ENCODE assay signal across 16 cellular contexts in genomic region chr19:7987084-7987768, GRCh38. TPM values are rescaled to one million over a fixed set of nuclear protein-coding genes. Genes with fewer than 3 reads are reported as not detected.
DNase-seq lines count a peak whose midpoint lies in the region; ATAC-seq and TF ChIP-seq lines count a peak whose summit lies in the region.
"Had no signal": no experiment of that assay in that cellular context is flagged by ENCODE, and none has a peak within 500 bp of the region (broad histone marks: within the 10 kb centered on the region; RNA-seq: fewer than 3 reads in every experiment).

No MANE protein-coding gene starts in this region.

- H3K9me3 ChIP-seq in IMR-90 (ENCODE audit: control insufficient read depth, insufficient read depth, low read length) (no peaks in the 10 kb centered on the region), trophoblast cell (ENCODE audit: insufficient read depth, low read depth, low read length) (no peaks in the 10 kb centered on the region)
- H3K9me3 ChIP-seq in CD4-positive, alpha-beta T cell (ENCODE audit: control insufficient read depth, low read length), result no peaks in the 10 kb centered on the region
- H3K9me3 ChIP-seq: SJCRH30 had no signal

- peak overlapping the region; percentile 83 for H3K27ac Mint-ChIP-seq in chondrocyte (ENCODE audit: unreplicated experiment)
- H3K27ac Mint-ChIP-seq in CD4-positive, alpha-beta T cell, result no peak overlapping the region
- H3K27ac Mint-ChIP-seq: activated CD4-positive, alpha-beta T cell treated with anti-CD3 and anti-CD28 coated beads, Interleukin-2, amount 10 ng/mL, durations not matched to agents 7 days and 5 days had no signal

- H2AFZ ChIP-seq in IMR-90 (replicated peaks; ENCODE audit: low read length, poor library complexity), result no peak overlapping the region
- no peak overlapping the region for H2AFZ ChIP-seq in trophoblast cell (ENCODE audit: insufficient read depth, low read length, poor library complexity)

- no peaks in the 10 kb centered on the region for H3K27me3 ChIP-seq in IMR-90 (ENCODE audit: control insufficient read depth, insufficient read depth, low read length)
- H3K27me3 ChIP-seq in trophoblast cell (ENCODE audit: insufficient read depth, low read length), result no peaks in the 10 kb centered on the region
- no peaks in the 10 kb centered on the region for H3K27me3 ChIP-seq in CD4-positive, alpha-beta T cell (ENCODE audit: control insufficient read depth, insufficient read depth, low read length)
- H3K27me3 ChIP-seq: foreskin keratinocyte, SJCRH30 had no signal

- DNase-seq in IMR-90 (no peak), chondrocyte (ENCODE audit: low spot score) (no peak), trophoblast cell (no peak)
- no peak for DNase-seq in CD4-positive, alpha-beta T cell
- DNase-seq: activated CD4-positive, alpha-beta T cell treated with anti-CD3 and anti-CD28 coated beads, Interleukin-2, amount 10 ng/mL, durations not matched to agents 7 days and 5 days; Karpas-422; NCI-H1417 treated with DMSO at 0.1 percent for 48 hours; NCI-H345; SJCRH30 had no signal

- TF ChIP-seq POLR2A in IMR-90 (IDR thresholded peaks at IDR 0.05; ENCODE audit: low read depth, low read length), result no peak

- H3K4me1 ChIP-seq in IMR-90 (ENCODE audit: control insufficient read depth, insufficient read depth, low read length) (peaks cover 18% of the 10 kb centered on the region), trophoblast cell (ENCODE audit: control insufficient read depth in 1 of 2, insufficient read depth in 2 of 2, low read length in 2 of 2) (peaks cover 18 to 28% of the 10 kb centered on the region in 2 experiments)

- H3K79me1 ChIP-seq in IMR-90 (ENCODE audit: low read depth in 1 of 2, low read length in 2 of 2), result peaks cover 44 to 86% of the 10 kb centered on the region in 2 experiments
- peaks cover 7% of the 10 kb centered on the region for H3K79me1 ChIP-seq in trophoblast cell (ENCODE audit: low read length)

- H3K9me1 ChIP-seq in IMR-90 (ENCODE audit: insufficient read depth, low read length), result peaks cover 34% of the 10 kb centered on the region

- H3K9ac ChIP-seq in IMR-90 (ENCODE audit: low read depth, low read length) (no peak overlapping the region), trophoblast cell (ENCODE audit: low read length) (no peak overlapping the region)

- no peak for TF ChIP-seq CTCF in 22Rv1 (IDR thresholded peaks at IDR 0.05)
- no peak for TF ChIP-seq CTCF in IMR-90 (conservative IDR thresholded peaks at IDR 0.05; ENCODE audit: low read depth, low read length)
- no peak for TF ChIP-seq CTCF in chondrocyte (IDR thresholded peaks at IDR 0.05)
- TF ChIP-seq CTCF in CD4-positive, alpha-beta T cell (IDR thresholded peaks at IDR 0.05), result no peak

- H2AK9ac ChIP-seq in IMR-90 (replicated peaks; ENCODE audit: low read depth, low read length, poor library complexity), result peak overlapping the region; percentile 69

- H4K5ac ChIP-seq in IMR-90 (ENCODE audit: low read depth, low read length), result no peak overlapping the region

- H3K18ac ChIP-seq in IMR-90 (ENCODE audit: low read depth, low read length), result no peak overlapping the region
- peak overlapping the region; percentile 1 for H3K18ac ChIP-seq in trophoblast cell (ENCODE audit: low read length)

- H3K4me2 ChIP-seq in IMR-90 (ENCODE audit: low read depth, low read length) (no peak overlapping the region), trophoblast cell (ENCODE audit: low read length) (no peak overlapping the region)

- no peak for TF ChIP-seq RAD21 in IMR-90 (IDR thresholded peaks at IDR 0.05; ENCODE audit: low read length)

- no peaks in the 10 kb centered on the region for H3K27me3 Mint-ChIP-seq in chondrocyte (ENCODE audit: low read depth)
- H3K27me3 Mint-ChIP-seq in CD4-positive, alpha-beta T cell, result no peaks in the 10 kb centered on the region
- H3K27me3 Mint-ChIP-seq: activated CD4-positive, alpha-beta T cell treated with anti-CD3 and anti-CD28 coated beads, Interleukin-2, amount 10 ng/mL, durations not matched to agents 7 days and 5 days; central memory CD8-positive, alpha-beta T cell had no signal

- H3K36me3 ChIP-seq in IMR-90 (ENCODE audit: control insufficient read depth, insufficient read depth, low read length), result peaks cover 64% of the 10 kb centered on the region
- peaks cover 70 to 76% of the 10 kb centered on the region in 2 experiments for H3K36me3 ChIP-seq in trophoblast cell (ENCODE audit: control insufficient read depth in 1 of 2, insufficient read depth in 2 of 2, low read length in 2 of 2)

- H2BK120ac ChIP-seq in IMR-90 (ENCODE audit: low read depth, low read length) (no peak overlapping the region), trophoblast cell (ENCODE audit: insufficient read depth, low read length, poor library complexity) (no peak overlapping the region)

- H4K91ac ChIP-seq in IMR-90 (ENCODE audit: insufficient read depth, low read depth, low read length) (peak overlapping the region; percentile 26; the same call in 1 of the 2 replicates), trophoblast cell (ENCODE audit: low read depth, low read length) (no peak overlapping the region)

- dilution Hi-C loops in IMR-90 (cut with HindIII; ENCODE audit: low sequenced_read_pairs, unreplicated experiment), result no loop called here

- POLR2A ChIA-PET in IMR-90 (lab: Charles Lee; ENCODE audit: unreplicated experiment), result no interaction called here
- POLR2A ChIA-PET in CD4-positive, alpha-beta T cell (lab: Charles Lee), result no interaction called here

- H3K79me2 ChIP-seq in trophoblast cell (ENCODE audit: control insufficient read depth, insufficient read depth, low read length, poor library complexity), result peaks cover 10% of the 10 kb centered on the region

- H2BK20ac ChIP-seq in IMR-90 (ENCODE audit: low read depth, low read length), result no peak overlapping the region

- H3K27ac ChIP-seq in 22Rv1 (peak overlapping the region; percentile 8; the same call in 1 of the 2 replicates), IMR-90 (ENCODE audit: insufficient read depth, low read length) (no peak overlapping the region), trophoblast cell (ENCODE audit: low read depth, low read length) (no peak overlapping the region)
- H3K27ac ChIP-seq in CD4-positive, alpha-beta T cell (ENCODE audit: low read depth, low read length), result no peak overlapping the region
- H3K27ac ChIP-seq: foreskin keratinocyte, SJCRH30 had no signal

- H2BK5ac ChIP-seq in IMR-90 (ENCODE audit: low read depth, low read length, poor library complexity, severe bottlenecking), result no peak overlapping the region
- H2BK5ac ChIP-seq in trophoblast cell (ENCODE audit: low read depth, low read length, poor library complexity), result no peak overlapping the region

- H4K8ac ChIP-seq in IMR-90 (ENCODE audit: low read depth in 2 of 2, low read length in 2 of 2), result no peak overlapping the region
- H4K8ac ChIP-seq in trophoblast cell (ENCODE audit: low read depth, low read length), result no peak overlapping the region

- WGBS in IMR-90 (ENCODE audit: extremely low coverage in 2 of 2, insufficient read length in 1 of 2), 2 experiments, result 87% methylated on average over 9 of the region's 19 CpGs; no CpG with 5 or more reads in 1 of the 2 experiments
- WGBS in trophoblast cell (ENCODE audit: extremely low coverage, insufficient coverage, insufficient read length), result no CpG with 5 or more reads among the region's 19 CpGs

- CTCF ChIA-PET in IMR-90 (lab: Yijun Ruan, JAX), result interaction anchor here (0.7 kb wide), 1 partner anchor 15 kb away, joined by 3 read pairs; no protein-coding TSS in a partner anchor
- CTCF ChIA-PET in CD4-positive, alpha-beta T cell (lab: Charles Lee), result no interaction called here

- H3K4me3 ChIP-seq in IMR-90 (ENCODE audit: insufficient read depth, low read depth, low read length), result no peak overlapping the region
- no peak overlapping the region for H3K4me3 ChIP-seq in trophoblast cell (ENCODE audit: low read depth, low read length)
- H3K4me3 ChIP-seq: SJCRH30 had no signal

- ATAC-seq in IMR-90 (ENCODE audit: low read depth), result peak; percentile 40
- no peak for ATAC-seq in HG02759 (IDR thresholded peaks at IDR 0.05; ENCODE audit: unreplicated experiment)
- no peak for ATAC-seq in HG03280 (IDR thresholded peaks at IDR 0.05; ENCODE audit: unreplicated experiment)
- ATAC-seq in CD4-positive, alpha-beta T cell (ENCODE audit: poor library complexity), result no peak
- ATAC-seq in HG02970 (IDR thresholded peaks at IDR 0.05; ENCODE audit: low FRiP score, unreplicated experiment), result no peak
- ATAC-seq: activated naive CD4-positive, alpha-beta T cell treated with anti-CD3 and anti-CD28 coated beads, Interleukin-2, amount 50 U/mL, for 72 hours had no signal

- in situ Hi-C loops in IMR-90 (cut with MboI; ENCODE audit: low sequenced_read_pairs), result no loop called here

- H4K12ac ChIP-seq in trophoblast cell (ENCODE audit: low read depth, low read length), result no peak overlapping the region

- H2BK12ac ChIP-seq in trophoblast cell (ENCODE audit: low read length), result no peak overlapping the region

- peaks cover 38% of the 10 kb centered on the region for H3K4me1 Mint-ChIP-seq in chondrocyte (ENCODE audit: low read depth)
- H3K4me1 Mint-ChIP-seq in CD4-positive, alpha-beta T cell (ENCODE audit: low read depth), result peaks cover 16% of the 10 kb centered on the region
- H3K4me1 Mint-ChIP-seq: activated CD4-positive, alpha-beta T cell treated with anti-CD3 and anti-CD28 coated beads, Interleukin-2, amount 10 ng/mL, durations not matched to agents 7 days and 5 days had no signal

- intact Hi-C loops in IMR-90 (cut with micrococcal nuclease), result no loop called here
- intact Hi-C loops in CD4-positive, alpha-beta T cell (cut with DNase I, micrococcal nuclease), result no loop called here

- H3K4me3 Mint-ChIP-seq in chondrocyte (ENCODE audit: unreplicated experiment), result no peak overlapping the region
- no peak overlapping the region for H3K4me3 Mint-ChIP-seq in CD4-positive, alpha-beta T cell
- H3K4me3 Mint-ChIP-seq: activated CD4-positive, alpha-beta T cell treated with anti-CD3 and anti-CD28 coated beads, Interleukin-2, amount 10 ng/mL, durations not matched to agents 7 days and 5 days; central memory CD8-positive, alpha-beta T cell had no signal

- peaks cover 92% of the 10 kb centered on the region for H4K20me1 ChIP-seq in IMR-90 (ENCODE audit: insufficient read depth, low read length)

- H3K56ac ChIP-seq in IMR-90 (ENCODE audit: extremely low read depth, insufficient read depth, low read length), result no peak overlapping the region

- no peak overlapping the region for H2BK15ac ChIP-seq in IMR-90 (ENCODE audit: low read depth, low read length)

- H2AK5ac ChIP-seq in IMR-90 (ENCODE audit: low read depth, low read length), result peak overlapping the region; percentile 84
- no peak overlapping the region for H2AK5ac ChIP-seq in trophoblast cell (ENCODE audit: low read length)

- no TSS peak for BruUV-seq in IMR-90 (replicated peaks; lab: Mats Ljungman, UMichigan)

- H3K14ac ChIP-seq in IMR-90 (replicated peaks; ENCODE audit: low read depth, low read length), result no peak overlapping the region
- no peak overlapping the region for H3K14ac ChIP-seq in trophoblast cell (ENCODE audit: low read length)

- H3K4ac ChIP-seq in IMR-90 (ENCODE audit: low read depth, low read length) (peak overlapping the region; percentile 30; the same call in 1 of the 2 replicates), trophoblast cell (ENCODE audit: low read depth, low read length) (peak overlapping the region; percentile 39)

- H3K9me3 Mint-ChIP-seq in chondrocyte (ENCODE audit: low read depth), result no peaks in the 10 kb centered on the region
- no peaks in the 10 kb centered on the region for H3K9me3 Mint-ChIP-seq in CD4-positive, alpha-beta T cell
- H3K9me3 Mint-ChIP-seq: activated CD4-positive, alpha-beta T cell treated with anti-CD3 and anti-CD28 coated beads, Interleukin-2, amount 10 ng/mL, durations not matched to agents 7 days and 5 days; activated naive CD4-positive, alpha-beta T cell treated with anti-CD3 and anti-CD28 coated beads, Interleukin-2, amount 50 U/mL, for 72 hours; central memory CD8-positive, alpha-beta T cell had no signal

- H3K23ac ChIP-seq in IMR-90 (ENCODE audit: low read depth, low read length) (no peak overlapping the region), trophoblast cell (ENCODE audit: low read length) (no peak overlapping the region)

- peaks cover 20% of the 10 kb centered on the region for H3K36me3 Mint-ChIP-seq in chondrocyte (ENCODE audit: low read depth)
- peaks cover 77% of the 10 kb centered on the region for H3K36me3 Mint-ChIP-seq in CD4-positive, alpha-beta T cell (ENCODE audit: low read depth)

RNA-seq across cellular contexts. Expression of gene ELAVL1, which starts 18.2 kb away (rescaled TPM):
- total RNA-seq in IMR-90 (2012; rRNA removed) (56.9 and 59.0 TPM in 2 replicates), chondrocyte (67.9 to 80.5 TPM (median 71.9 TPM) in 3 replicates)
- polyA plus RNA-seq in IMR-90 (2012; rRNA removed), result 51.3 and 55.6 TPM in 2 replicates
- polyA plus RNA-seq in IMR-90 (2012; cell fraction: cytosol; rRNA removed), result 31.9 and 50.1 TPM in 2 replicates
- polyA plus RNA-seq in IMR-90 (2012; cell fraction: nucleus; rRNA removed; ENCODE audit: low replicate concordance), result 29.2 and 35.5 TPM in 2 replicates
- 65.9 and 68.2 TPM in 2 replicates for polyA plus RNA-seq in trophoblast cell (2013)
- total RNA-seq in CD4-positive, alpha-beta T cell, result 10 to 100 TPM; 17.1 to 20.8 TPM

RNA-seq across cellular contexts. Expression of gene TIMM44, which starts 43.8 kb away (rescaled TPM):
- total RNA-seq in IMR-90 (2012; rRNA removed), result 37.6 and 43.0 TPM in 2 replicates
- 52.3 and 65.3 TPM in 2 replicates for polyA plus RNA-seq in IMR-90 (2012; rRNA removed)
- polyA plus RNA-seq in IMR-90 (2012; cell fraction: cytosol; rRNA removed), result 34.9 and 59.4 TPM in 2 replicates
- polyA plus RNA-seq in IMR-90 (2012; cell fraction: nucleus; rRNA removed; ENCODE audit: low replicate concordance), result 92.3 and 186 TPM in 2 replicates
- total RNA-seq in chondrocyte, result 47.1 to 75.4 TPM (median 68.0 TPM) in 3 replicates
- polyA plus RNA-seq in trophoblast cell (2013), result 55.8 and 58.2 TPM in 2 replicates
- 10 to 100 TPM; 83.9 to 85.0 TPM for total RNA-seq in CD4-positive, alpha-beta T cell
